Comparison of ENCODE assay signal across 9 cellular contexts in the genomic region with DNA sequence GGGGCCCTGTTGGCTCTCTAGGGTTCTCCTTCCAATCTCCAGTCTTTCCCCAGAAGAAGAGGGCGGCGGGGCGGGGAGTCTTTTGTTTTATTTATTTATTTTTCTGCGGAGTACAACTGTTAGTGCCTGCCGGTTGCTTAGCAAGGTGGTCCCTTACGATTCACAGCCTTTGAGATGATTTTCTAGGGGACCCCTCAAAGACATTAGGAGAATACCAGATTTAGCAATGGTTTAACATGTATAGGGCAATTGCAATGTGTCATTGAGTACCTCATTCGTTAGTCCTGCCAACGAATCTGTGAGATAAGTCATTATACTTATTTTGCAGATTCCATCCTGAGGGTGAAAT. TPM values are rescaled to one million over a fixed set of nuclear protein-coding genes. Genes with fewer than 3 reads are reported as not detected.
DNase-seq lines count a peak whose midpoint lies in the region; ATAC-seq and TF ChIP-seq lines count a peak whose summit lies in the region.
"Had no signal": no experiment of that assay in that cellular context is flagged by ENCODE, and none has a peak within 500 bp of the region (broad histone marks: within the 10 kb centered on the region; RNA-seq: fewer than 3 reads in every experiment).

No MANE protein-coding gene starts in this region.

- TF ChIP-seq EP300 in upper lobe of left lung (IDR thresholded peaks at IDR 0.05): no peak

- ATAC-seq in left ventricle myocardium superior: no peak
- ATAC-seq in lung (ENCODE audit: insufficient read depth, low FRiP score): no peak
- ATAC-seq in upper lobe of left lung (ENCODE audit: low FRiP score in 2 of 2): no peak
- ATAC-seq in GM18867 (IDR thresholded peaks at IDR 0.05; ENCODE audit: unreplicated experiment): no peak
- no peak for ATAC-seq in activated CD4-positive, CD25-positive, alpha-beta regulatory T cell treated with anti-CD3 and anti-CD28 coated beads, Interleukin-2, amount 50 U/mL, for 24 hours

- 10 to 11% methylated on average over 8 of the region's 8 CpGs for WGBS in lung, 2 donors
- WGBS in upper lobe of left lung, 2 donors: 9 to 12% methylated on average over 8 of the region's 8 CpGs

- H3K36me3 ChIP-seq in cardiac muscle cell (peaks cover 23% of the 10 kb centered on the region), adipocyte (ENCODE audit: control insufficient read depth, insufficient read depth, low read length, severe bottlenecking) (peaks cover 24% of the 10 kb centered on the region), lung (ENCODE audit: control insufficient read depth in 2 of 2, insufficient read depth in 2 of 2, low read length in 2 of 2) (peaks cover 6 to 11% of the 10 kb centered on the region in 2 donors), upper lobe of left lung (peaks cover 8 to 25% (median 16%) of the 10 kb centered on the region in 4 donors)

- TF ChIP-seq POLR2A in upper lobe of left lung (IDR thresholded peaks at IDR 0.05): no peak

- intact Hi-C loops in left ventricle myocardium superior (cut with micrococcal nuclease): no loop called here

- H3K27ac ChIP-seq in cardiac muscle cell (peak overlapping the region; percentile 77), lung (ENCODE audit: low read depth in 1 of 2, low read length in 1 of 2) (peak overlapping the region; percentile 24 to 84), upper lobe of left lung (peak overlapping the region; percentile 79 to 88 (median 84))

- DNase-seq in cardiac muscle cell (ENCODE audit: low read depth in 1 of 2, low spot score in 1 of 2) (no peak), left ventricle myocardium superior (no peak), adipocyte (ENCODE audit: low read depth) (no peak), lung (ENCODE audit: low spot score) (no peak), upper lobe of left lung (no peak), NCI-H524 (lab: John Stamatoyannopoulos, UW) (no peak)

- H3K4me3 ChIP-seq in cardiac muscle cell (peak overlapping the region; percentile 64), adipocyte (ENCODE audit: low read length) (peak overlapping the region; percentile 89), lung (no peak overlapping the region), upper lobe of left lung (peak overlapping the region in 3 of 4 donors; percentile 71 to 91 (median 75))

- TF ChIP-seq CTCF in cardiac muscle cell (IDR thresholded peaks at IDR 0.05; ENCODE audit: low read depth, low read length): no peak
- TF ChIP-seq CTCF in lung (IDR thresholded peaks at IDR 0.05; ENCODE audit: control extremely low read depth, extremely low read depth): no peak
- TF ChIP-seq CTCF in upper lobe of left lung (IDR thresholded peaks at IDR 0.05): no peak

- H3K27me3 ChIP-seq in cardiac muscle cell (no peaks in the 10 kb centered on the region), adipocyte (replicated peaks; ENCODE audit: control insufficient read depth, insufficient read depth, low read length) (no peaks in the 10 kb centered on the region), lung (ENCODE audit: control insufficient read depth, insufficient read depth) (no peaks in the 10 kb centered on the region), upper lobe of left lung (no peaks in the 10 kb centered on the region)

- H3K9me3 ChIP-seq in cardiac muscle cell (ENCODE audit: low read depth) (no peaks in the 10 kb centered on the region), adipocyte (ENCODE audit: control insufficient read depth, low read length) (no peaks in the 10 kb centered on the region), lung (ENCODE audit: control insufficient read depth in 2 of 2, insufficient read depth in 1 of 2, low read length in 1 of 2) (no peaks in the 10 kb centered on the region), upper lobe of left lung (no peaks in the 10 kb centered on the region)

- peak overlapping the region; percentile 91 for H3K9ac ChIP-seq in adipocyte (ENCODE audit: low read length)

- H3K4me1 ChIP-seq in cardiac muscle cell (ENCODE audit: low read depth) (peaks cover 7% of the 10 kb centered on the region), adipocyte (ENCODE audit: control insufficient read depth, insufficient read depth, low read length) (peaks cover 11% of the 10 kb centered on the region), lung (ENCODE audit: control insufficient read depth in 2 of 2, insufficient read depth in 2 of 2, low read length in 2 of 2) (peaks cover 3% of the 10 kb centered on the region in 2 donors), upper lobe of left lung (peaks cover 7 to 16% (median 13%) of the 10 kb centered on the region in 4 donors)

RNA-seq across cellular contexts. Expression of a gene that starts 0.3 kb away (rescaled TPM):
- 73.1 and 73.8 TPM in 2 replicates for total RNA-seq in cardiac muscle cell
- 93.7 and 101 TPM in 2 replicates for polyA plus RNA-seq in cardiac muscle cell
- 103 TPM for total RNA-seq in left ventricle myocardium superior
- 10 to 100 TPM; 38.2 to 39.4 TPM for total RNA-seq in lung
- 10 to 100 TPM; 40.9 to 54.1 TPM for polyA plus RNA-seq in lung
- 10 to 100 TPM; 15.9 to 40.0 (median 35.0) TPM for total RNA-seq in upper lobe of left lung

RNA-seq across cellular contexts. Expression of a gene that starts 34.4 kb away (rescaled TPM):
- total RNA-seq in cardiac muscle cell (0.69 TPM in 1 of 2 replicates, not detected in the other), left ventricle myocardium superior (not detected), lung (not detected), upper lobe of left lung (not detected)
- polyA plus RNA-seq in cardiac muscle cell (not detected in 2 replicates), lung (not detected)
- total RNA-seq: RPMI7951 had no signal

RNA-seq across cellular contexts. Expression of a gene that starts 55.4 kb away (rescaled TPM):
- total RNA-seq in cardiac muscle cell (not detected in 2 replicates), left ventricle myocardium superior (not detected), lung (1 to 10 TPM; 3.0 to 4.4 TPM), upper lobe of left lung (1 to 10 TPM in 1 of 6 donors, not detected in 5; 1.1 TPM)
- polyA plus RNA-seq in cardiac muscle cell (not detected in 2 replicates), lung (1 to 10 TPM in 1 of 2 donors, under 1 TPM in 1; 0.43 to 4.9 TPM)
- total RNA-seq: RPMI7951 had no signal

RNA-seq across cellular contexts. Expression of a gene that starts 55.7 kb away (rescaled TPM):
- total RNA-seq in cardiac muscle cell (32.5 and 42.3 TPM in 2 replicates), left ventricle myocardium superior (8.0 TPM), lung (10 to 100 TPM; 48.1 to 61.5 TPM), upper lobe of left lung (100 to 1,000 TPM in 4 of 6 donors, 10 to 100 TPM in 2; 65.0 to 145 (median 135) TPM)
- polyA plus RNA-seq in cardiac muscle cell (21.7 and 27.8 TPM in 2 replicates), lung (10 to 100 TPM; 38.9 to 46.0 TPM)
